Comparison of ENCODE assay signal across 14 cellular contexts in genomic region chr3:146247906-146248305, GRCh38. TPM values are rescaled to one million over a fixed set of nuclear protein-coding genes. Genes with fewer than 3 reads are reported as not detected.
"Had no signal": no experiment of that assay in that cellular context is flagged by ENCODE, and none has a peak within 500 bp of the region (broad histone marks: within the 10 kb centered on the region; RNA-seq: fewer than 3 reads in every experiment).

No MANE protein-coding gene starts in this region.

- H3K27ac ChIP-seq: foreskin keratinocyte, neural progenitor cell, psoas muscle, right lobe of liver, SJSA1 had no signal

- H3K4me1 ChIP-seq: foreskin keratinocyte, neural progenitor cell, psoas muscle had no signal

- H3K36me3 ChIP-seq: neural progenitor cell, right lobe of liver, SJSA1, spleen, transverse colon had no signal

- H3K9me3 ChIP-seq: psoas muscle, right lobe of liver, SJSA1, spleen, transverse colon had no signal

- H3K4me2 ChIP-seq: neural progenitor cell had no signal

- DNase-seq: activated CD4-positive, alpha-beta T cell treated with anti-CD3 and anti-CD28 coated beads, Interleukin-2, amount 10 ng/mL, durations not matched to agents 7 days and 5 days; activated naive CD8-positive, alpha-beta T cell treated with anti-CD3 and anti-CD28 coated beads for 36 hours; dorsolateral prefrontal cortex; foreskin keratinocyte; kidney glomerular epithelial cell; psoas muscle; right lobe of liver; spleen; stimulated activated naive CD8-positive, alpha-beta T cell treated with anti-CD3 and anti-CD28 coated beads, Interleukin-15, amount 100 ng/mL, for 72 hours; transverse colon had no signal

- H3K4me3 ChIP-seq: lung, neural progenitor cell, SJSA1 had no signal

- ATAC-seq: foreskin keratinocyte; psoas muscle; right lobe of liver; stimulated activated naive CD8-positive, alpha-beta T cell treated with anti-CD3 and anti-CD28 coated beads, Interleukin-15, amount 100 ng/mL, for 72 hours had no signal

- H3K27me3 ChIP-seq: foreskin keratinocyte, right lobe of liver, SJSA1, transverse colon had no signal

RNA-seq across cellular contexts. Expression of gene PLSCR4, which starts 3.0 kb away (rescaled TPM):
- total RNA-seq: activated naive CD8-positive, alpha-beta T cell treated with anti-CD3 and anti-CD28 coated beads for 36 hours; activated T-helper 1 cell treated with anti-CD3 and anti-CD28 coated beads, Interleukin-12 subunit alpha, Interleukin-12 subunit beta, Interleukin-2, Interleukin-4 antibody, amounts not matched to agents 30 ng/mL and 10 ng/mL and 1 ng/mL, durations not matched to agents 14 hours and 24 hours and 36 hours had no signal
